In genomic region chr2:161415467-161416293, GRCh38 we compare ENCODE assay signal across 9 cellular contexts. TPM values are rescaled to one million over a fixed set of nuclear protein-coding genes. Genes with fewer than 3 reads are reported as not detected.
DNase-seq lines count a peak whose midpoint lies in the region; ATAC-seq, FAIRE-seq and TF ChIP-seq lines count a peak whose summit lies in the region.
"Had no signal": no experiment of that assay in that cellular context is flagged by ENCODE, and none has a peak within 500 bp of the region (broad histone marks: within the 10 kb centered on the region; RNA-seq: fewer than 3 reads in every experiment).

No MANE protein-coding gene starts in this region.

- peaks cover 10% of the 10 kb centered on the region for H3K4me1 Mint-ChIP-seq in astrocyte (ENCODE audit: low read depth, unreplicated experiment)
- peaks cover 49% of the 10 kb centered on the region for H3K4me1 Mint-ChIP-seq in nephron

- H3K27ac ChIP-seq in astrocyte (ENCODE audit: low read depth, low read length): no peak overlapping the region
- H3K27ac ChIP-seq: left lung, SK-N-MC had no signal

- H3K36me3 ChIP-seq in ES-I3 (ENCODE audit: insufficient read depth, low read length): no peaks in the 10 kb centered on the region
- peaks cover 4% of the 10 kb centered on the region for H3K36me3 ChIP-seq in astrocyte (ENCODE audit: insufficient read depth, low read length)

- H3K4me3 ChIP-seq in LNCaP clone FGC (ENCODE audit: low read depth, low read length) (peak overlapping the region; percentile 43), astrocyte (ENCODE audit: insufficient read depth, low read depth, low read length) (no peak overlapping the region)
- H3K4me3 ChIP-seq: SK-N-MC had no signal

- H3K27ac Mint-ChIP-seq in astrocyte (ENCODE audit: unreplicated experiment) (no peak overlapping the region), nephron (no peak overlapping the region)

- H3K9me3 Mint-ChIP-seq in astrocyte (ENCODE audit: unreplicated experiment) (no peaks in the 10 kb centered on the region), nephron (no peaks in the 10 kb centered on the region)

- no peaks in the 10 kb centered on the region for H3K79me2 ChIP-seq in astrocyte (ENCODE audit: insufficient read depth, low read length)

- H3K27me3 ChIP-seq in astrocyte (ENCODE audit: insufficient read depth, low read length): peaks cover 60% of the 10 kb centered on the region

- peak overlapping the region; percentile 91 for H3K4me2 ChIP-seq in astrocyte (ENCODE audit: low read length)

- H3K4me1 ChIP-seq in ES-I3 (ENCODE audit: insufficient read depth, low read length): peaks cover 9% of the 10 kb centered on the region; the same call in 1 of the 2 replicates
- peaks cover 16% of the 10 kb centered on the region for H3K4me1 ChIP-seq in astrocyte (ENCODE audit: insufficient read depth, low read length)

- no peaks in the 10 kb centered on the region for H3K9me3 ChIP-seq in ES-I3 (ENCODE audit: control insufficient read depth, insufficient read depth, low read length)
- no peaks in the 10 kb centered on the region for H3K9me3 ChIP-seq in astrocyte (ENCODE audit: insufficient read depth, low read depth, low read length)
- H3K9me3 ChIP-seq: left lung had no signal

- DNase-seq in LNCaP clone FGC (ENCODE audit: low read depth) (no peak), astrocyte (ENCODE audit: low read depth) (no peak), NCI-H2171 treated with DMSO at 0.1 percent for 48 hours (lab: John Stamatoyannopoulos, UW) (no peak), HPDE6-E6E7 (ENCODE audit: extremely low spot score) (no peak)

- H3K9ac ChIP-seq in ES-I3 (ENCODE audit: low read depth, low read length): peak overlapping the region; percentile 53; the same call in 1 of the 2 replicates
- H3K9ac ChIP-seq in astrocyte (ENCODE audit: low read length): no peak overlapping the region

- H3K27me3 Mint-ChIP-seq in astrocyte (ENCODE audit: low read depth, unreplicated experiment): peaks cover 55% of the 10 kb centered on the region
- peaks cover 94% of the 10 kb centered on the region for H3K27me3 Mint-ChIP-seq in nephron (ENCODE audit: low read depth)

- H3K4me3 Mint-ChIP-seq in astrocyte (ENCODE audit: unreplicated experiment) (peak overlapping the region; percentile 74), nephron (peak overlapping the region; percentile 53 to 79 (median 74))

- no peak for ATAC-seq in HG02678 (IDR thresholded peaks at IDR 0.05; ENCODE audit: unreplicated experiment)

- TF ChIP-seq CTCF in LNCaP clone FGC (IDR thresholded peaks at IDR 0.05; ENCODE audit: control insufficient read depth, extremely low read depth, insufficient read depth) (no peak), astrocyte (IDR thresholded peaks at IDR 0.05; ENCODE audit: insufficient read depth, low read depth, low read length) (no peak), nephron (IDR thresholded peaks at IDR 0.05; ENCODE audit: unreplicated experiment in 3 of 3) (no peak)

- no peaks in the 10 kb centered on the region for H3K36me3 Mint-ChIP-seq in astrocyte (ENCODE audit: low read depth, unreplicated experiment)
- peaks cover 14% of the 10 kb centered on the region for H3K36me3 Mint-ChIP-seq in nephron (ENCODE audit: low read depth)

- no peak overlapping the region for H2AFZ ChIP-seq in astrocyte (ENCODE audit: low read depth, low read length)

- H4K20me1 ChIP-seq in astrocyte (ENCODE audit: insufficient read depth, low read length): peaks cover 45% of the 10 kb centered on the region

- FAIRE-seq in astrocyte (lab: Jason Lieb, UNC): no peak

RNA-seq across cellular contexts. Expression of gene TBR1, which starts 0.4 kb away (rescaled TPM):
- not detected in 2 replicates for total RNA-seq in astrocyte
